ENCODE assay signal across 20 cellular contexts in genomic region chr4:153218961-153219360, GRCh38. TPM values are rescaled to one million over a fixed set of nuclear protein-coding genes. Genes with fewer than 3 reads are reported as not detected.
DNase-seq lines count a peak whose midpoint lies in the region; ATAC-seq, FAIRE-seq and TF ChIP-seq lines count a peak whose summit lies in the region.
"Had no signal": no experiment of that assay in that cellular context is flagged by ENCODE, and none has a peak within 500 bp of the region (broad histone marks: within the 10 kb centered on the region; RNA-seq: fewer than 3 reads in every experiment).

No MANE protein-coding gene starts in this region.

- intact Hi-C loops in K562 (cut with micrococcal nuclease) = no loop called here
- intact Hi-C loops in left lung (cut with DNase I) = no loop called here

- H3K4me3 ChIP-seq in K562 = no peak overlapping the region
- no peak overlapping the region for H3K4me3 ChIP-seq in left lung
- no peak overlapping the region for H3K4me3 ChIP-seq in osteoblast (ENCODE audit: insufficient read depth, low read length)
- H3K4me3 ChIP-seq: BLaER1 treated with 17β-estradiol and CSF1 and Interleukin-3, amounts not matched to agents 10 nM and 100 nM had no signal

- CTCF ChIA-PET in K562 (lab: Yijun Ruan, JAX; ENCODE audit: low intra/inter-chr PET ratio) = no interaction called here

- TF ChIP-seq POLR2A in K562 (conservative IDR thresholded peaks at IDR 0.05) = no peak

- H4K20me1 ChIP-seq in K562 (replicated peaks; ENCODE audit: control insufficient read depth, insufficient read depth, low read length) (no peaks in the 10 kb centered on the region), osteoblast (ENCODE audit: insufficient read depth, low read length) (no peaks in the 10 kb centered on the region)

- no TSS peak for BruUV-seq in K562 (replicated peaks; lab: Mats Ljungman, UMichigan)

- H3K4me2 ChIP-seq in K562 (ENCODE audit: insufficient read depth, low read length) = no peak overlapping the region
- H3K4me2 ChIP-seq in osteoblast (ENCODE audit: insufficient read depth, low read length) = no peak overlapping the region

- no peak for TF ChIP-seq EP300 in K562 (IDR thresholded peaks at IDR 0.05; ENCODE audit: low read length)

- H2AFZ ChIP-seq in K562 (ENCODE audit: low read depth, low read length) = no peak overlapping the region
- no peak overlapping the region for H2AFZ ChIP-seq in osteoblast (ENCODE audit: low read length)

- no peaks in the 10 kb centered on the region for H3K9me3 Mint-ChIP-seq in type B pancreatic cell

- H3K4me3 Mint-ChIP-seq in type B pancreatic cell = no peak overlapping the region

- H3K9ac ChIP-seq in K562 (ENCODE audit: insufficient read depth in 1 of 2, low read depth in 2 of 2, low read length in 2 of 2) = no peak overlapping the region
- H3K9ac ChIP-seq: BLaER1 treated with 17β-estradiol and CSF1 and Interleukin-3, amounts not matched to agents 10 nM and 100 nM had no signal

- no peak for FAIRE-seq in K562 (lab: Jason Lieb, UNC)
- FAIRE-seq: GM12891, RCC 7860 had no signal

- no peaks in the 10 kb centered on the region for H3K9me1 ChIP-seq in K562 (ENCODE audit: control insufficient read depth, insufficient read depth, low read length)

- H3K27ac Mint-ChIP-seq in type B pancreatic cell = peak overlapping the region; percentile 61

- H3K4me1 ChIP-seq in K562 (replicated peaks in 1 of 2; ENCODE audit: control insufficient read depth in 2 of 2, insufficient read depth in 2 of 2, low read length in 2 of 2) = peaks cover 0 to 10% of the 10 kb centered on the region in 2 experiments; a peak in 3 of 5 replicates
- peaks cover 8 to 18% of the 10 kb centered on the region in 2 donors for H3K4me1 ChIP-seq in left lung
- H3K4me1 ChIP-seq in osteoblast (ENCODE audit: insufficient read depth, low read length) = peaks cover 21% of the 10 kb centered on the region

- TF ChIP-seq RAD21 in K562 (CRISPR knock-in tag; conservative IDR thresholded peaks at IDR 0.05 in 1 of 2, IDR thresholded peaks at IDR 0.05 in 1 of 2) = no peak

- DNase-seq in NCI-H1417 (lab: John Stamatoyannopoulos, UW) (peak in 2 of 3 experiments; percentile 18 to 37), NCI-H1417 treated with DMSO at 0.1 percent for 48 hours (lab: John Stamatoyannopoulos, UW) (no peak), K562 (ENCODE audit: extremely low read depth in 1 of 4, low spot score in 3 of 4) (no peak), left lung (no peak), type B pancreatic cell (ENCODE audit: extremely low spot score, unreplicated experiment) (no peak), osteoblast (ENCODE audit: insufficient read length, low spot score, missing footprints) (no peak)
- DNase-seq: DMS153, Kasumi-1, NCI-H1694 treated with DMSO at 0.1 percent for 48 hours, NCI-H345, NCI-H748 treated with DMSO at 0.1 percent for 48 hours, SHP77 had no signal

- ATAC-seq in K562 = no peak
- peak; percentile 48 for ATAC-seq in left lung
- no peak for ATAC-seq in HG03095 (IDR thresholded peaks at IDR 0.05; ENCODE audit: unreplicated experiment)
- no peak for ATAC-seq in GM18873 (IDR thresholded peaks at IDR 0.05; ENCODE audit: low FRiP score, unreplicated experiment)
- ATAC-seq: HCT116, SK-N-SH treated with all-trans-retinoic acid at 6 μM for 48 hours had no signal

- peaks cover 17 to 25% of the 10 kb centered on the region in 2 experiments for H3K27me3 ChIP-seq in K562 (ENCODE audit: control insufficient read depth in 2 of 2, insufficient read depth in 2 of 2, low read length in 2 of 2)
- H3K27me3 ChIP-seq in left lung = peaks cover 0 to 22% of the 10 kb centered on the region in 2 donors
- peaks cover 22% of the 10 kb centered on the region for H3K27me3 ChIP-seq in osteoblast (ENCODE audit: insufficient read depth, low read length)

- in situ Hi-C loops in K562 (cut with MboI) = no loop called here

- H3K36me3 ChIP-seq in K562 (ENCODE audit: control insufficient read depth, insufficient read depth, low read length) (no peaks in the 10 kb centered on the region), left lung (no peaks in the 10 kb centered on the region), osteoblast (ENCODE audit: insufficient read depth, low read length) (no peaks in the 10 kb centered on the region)
- H3K36me3 ChIP-seq: BLaER1 treated with 17β-estradiol and CSF1 and Interleukin-3, amounts not matched to agents 10 nM and 100 nM had no signal

- 3% methylated on average over 3 of the region's 3 CpGs for WGBS in K562 (ENCODE audit: insufficient coverage, low coverage, missing lambda C conversion rate)

- peaks cover 3% of the 10 kb centered on the region for H3K27me3 Mint-ChIP-seq in type B pancreatic cell

- POLR2A ChIA-PET in K562 (lab: Yijun Ruan, JAX) = no interaction called here

- peaks cover 36% of the 10 kb centered on the region for H3K4me1 Mint-ChIP-seq in type B pancreatic cell (ENCODE audit: unreplicated experiment)

- H3K36me3 Mint-ChIP-seq in type B pancreatic cell = no peaks in the 10 kb centered on the region

- no peak for TF ChIP-seq CTCF in K562 (IDR thresholded peaks at IDR 0.05 in 2 of 3, conservative IDR thresholded peaks at IDR 0.05 in 1 of 3; ENCODE audit: insufficient read depth in 2 of 3, low read depth in 1 of 3, low read length in 3 of 3)
- no peak for TF ChIP-seq CTCF in left lung (IDR thresholded peaks at IDR 0.05)
- TF ChIP-seq CTCF in type B pancreatic cell (conservative IDR thresholded peaks at IDR 0.05) = no peak
- no peak for TF ChIP-seq CTCF in osteoblast (IDR thresholded peaks at IDR 0.05; ENCODE audit: extremely low read depth, low read depth, low read length)

- H3K27ac ChIP-seq in K562 (ENCODE audit: extremely low read depth, low read depth, low read length) (no peak overlapping the region), left lung (peak overlapping the region; percentile 3 to 24), osteoblast (ENCODE audit: low read depth, low read length) (no peak overlapping the region)
- H3K27ac ChIP-seq: 22Rv1; BLaER1 treated with 17β-estradiol and CSF1 and Interleukin-3, amounts not matched to agents 10 nM and 100 nM had no signal

- H3K9me3 ChIP-seq in K562 (replicated peaks; ENCODE audit: control insufficient read depth, insufficient read depth, low read depth, low read length) = no peaks in the 10 kb centered on the region
- H3K9me3 ChIP-seq in left lung = no peaks in the 10 kb centered on the region
- no peaks in the 10 kb centered on the region for H3K9me3 ChIP-seq in osteoblast (ENCODE audit: low read depth, low read length)

- H3K79me2 ChIP-seq in K562 (ENCODE audit: control insufficient read depth, insufficient read depth, low read length) (no peaks in the 10 kb centered on the region), osteoblast (ENCODE audit: insufficient read depth, low read length) (no peaks in the 10 kb centered on the region)

TF ChIP-seq in K562, 482 proteins besides CTCF, POLR2A, EP300 and RAD21:
- TF ChIP-seq CBFA2T3 (IDR thresholded peaks at IDR 0.05) (0 out of 2 replicates have a peak, but pooled peaks have one; percentile 5), ZNF174 (CRISPR knock-in tag; IDR thresholded peaks at IDR 0.05) (no peak)

RNA-seq across cellular contexts. Expression of gene TRIM2, which starts 14.7 kb away (rescaled TPM):
- total RNA-seq in K562 (2011; cell fraction: chromatin; rRNA removed; ENCODE audit: low replicate concordance) = 0.56 TPM in 2 replicates
- total RNA-seq in K562 (2011; cell fraction: nucleolus; rRNA removed) = 0.50 and 0.66 TPM in 2 replicates
- 0.69 TPM in 1 of 2 replicates, not detected in the other for total RNA-seq in K562 (2011; cell fraction: nucleoplasm; rRNA removed)
- total RNA-seq in K562 (2014; rRNA removed) (0.12 and 0.41 TPM in 2 replicates), K562 (2014; rRNA removed; fragmentation: Illumina TruSeq; extraction: Trizol) (0.10 and 0.18 TPM in 2 replicates), K562 (2015; rRNA removed; fragmentation: Illumina TruSeq; extraction: Trizol) (0.04 TPM in 2 replicates), K562 (2021) (0.09 and 0.16 TPM in 2 replicates), left lung (10 to 100 TPM; 49.6 to 64.5 TPM), type B pancreatic cell (ENCODE audit: low replicate concordance) (83.1 and 105 TPM in 2 replicates), osteoblast (39.8 and 54.5 TPM in 2 replicates)
- polyA plus RNA-seq in K562 (2011; rRNA removed) (0.11 and 0.17 TPM in 2 replicates), K562 (2014; fragmentation: Illumina TruSeq; extraction: Trizol) (0.03 and 0.27 TPM in 2 replicates), K562 (2014; fragmentation: Nextera tagmentation; extraction: Ambion mirVana) (under 1 TPM; 0.01 TPM), K562 (2014; rRNA removed) (1.0 TPM in 1 of 2 replicates, not detected in the other)
- polyA plus RNA-seq in K562 (2011; cell fraction: cytosol; rRNA removed) = 0.03 and 0.25 TPM in 2 replicates
- polyA plus RNA-seq in K562 (2011; cell fraction: nucleus; rRNA removed) = 0.39 and 0.46 TPM in 2 replicates
- polyA plus RNA-seq in K562 (2012) = 0.14 and 0.53 TPM in 2 replicates
- polyA minus RNA-seq in K562 (2011; rRNA and poly(A)+ RNA removed) = 0.21 and 0.46 TPM in 2 replicates
- not detected in 2 replicates for polyA minus RNA-seq in K562 (2011; cell fraction: cytosol; rRNA and poly(A)+ RNA removed)
- 0.13 and 0.33 TPM in 2 replicates for polyA minus RNA-seq in K562 (2011; cell fraction: nucleus; rRNA and poly(A)+ RNA removed)

Comparison
In these comparisons a context has a peak if more than half of its experiments do, and no peak if none do; other contexts are left out.
1. DNase-seq: peak in NCI-H1417 (2 of 3); none in NCI-H1417 treated with DMSO at 0.1 percent for 48 hours (single experiment), K562 (0 of 4), left lung (0 of 2), type B pancreatic cell (single experiment) and osteoblast (single experiment).
2. H3K27ac ChIP-seq: peak in left lung (2 of 2); none in K562 (single experiment) and osteoblast (single experiment).
3. RNA of gene TRIM2, which starts 14.7 kb away (total RNA-seq): 83.1 to 105 TPM in type B pancreatic cell, 49.6 to 64.5 TPM in left lung and 39.8 to 54.5 TPM in osteoblast; 0.04 to 0.69 TPM in K562; every median in the first group is over 10 times any median in the second.